Comparison of ENCODE assay signal across 9 cellular contexts in the genomic region with DNA sequence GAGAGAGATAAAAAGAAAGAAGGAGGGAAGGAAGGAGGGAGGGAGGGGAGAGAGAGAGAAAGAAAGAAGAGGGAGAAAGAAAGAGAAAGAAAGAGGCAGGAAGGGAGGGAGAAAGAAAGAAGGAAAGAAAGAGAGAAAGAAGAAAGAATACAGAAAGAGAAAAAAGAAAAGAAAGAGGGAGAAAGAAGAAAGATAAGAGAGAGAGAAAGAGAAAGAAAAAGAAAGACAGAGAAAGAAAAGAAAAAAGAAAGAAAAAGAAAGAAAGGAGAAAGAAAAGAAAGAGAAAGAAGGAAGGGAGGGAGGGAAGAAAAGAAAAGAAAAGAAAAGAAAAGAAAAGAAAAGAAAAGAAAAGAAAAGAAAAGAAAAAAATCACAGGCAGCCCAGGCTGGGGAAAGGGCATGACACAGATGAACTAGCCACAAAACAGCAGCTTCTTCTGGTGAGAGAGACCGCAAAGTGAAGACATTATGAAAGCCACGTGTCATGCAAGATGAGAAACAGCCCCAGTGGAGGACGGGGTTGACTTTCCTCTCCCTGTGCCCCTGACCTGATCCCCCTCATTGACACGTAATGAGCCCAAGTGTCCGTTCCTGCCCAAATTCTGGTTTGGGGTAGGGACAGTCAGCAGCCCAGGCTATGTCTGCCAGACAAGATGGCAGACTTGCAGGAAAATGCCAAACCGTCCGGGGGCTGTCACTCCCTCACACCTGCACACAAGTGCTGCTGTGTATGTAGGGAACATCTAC.
DNase-seq lines count a peak whose midpoint lies in the region; ATAC-seq and TF ChIP-seq lines count a peak whose summit lies in the region.
"Had no signal": no experiment of that assay in that cellular context is flagged by ENCODE, and none has a peak within 500 bp of the region (broad histone marks: within the 10 kb centered on the region; RNA-seq: fewer than 3 reads in every experiment).

No MANE protein-coding gene starts in this region.

- H3K36me3 ChIP-seq in DOHH2 (ENCODE audit: control insufficient read depth, low read length) (no peaks in the 10 kb centered on the region), MM.1S (replicated peaks; ENCODE audit: insufficient read depth, low read length) (no peaks in the 10 kb centered on the region), MG63 (no peaks in the 10 kb centered on the region)
- H3K36me3 ChIP-seq: pancreas had no signal

- H3K79me2 ChIP-seq in DOHH2 (ENCODE audit: control insufficient read depth, low read length): no peaks in the 10 kb centered on the region
- peaks cover 26% of the 10 kb centered on the region for H3K79me2 ChIP-seq in MM.1S (ENCODE audit: low read length)

- ATAC-seq in activated CD8-positive, alpha-beta memory T cell treated with anti-CD3 and anti-CD28 coated beads, Interleukin-2, amount 10 ng/mL, durations not matched to agents 7 days and 5 days: peak; percentile 64
- peak; percentile 80 to 88 for ATAC-seq in natural killer cell treated with Interleukin-12 subunit alpha and Interleukin-12 subunit beta and Interleukin-15 and Interleukin-18, amount 100 ng/mL, for 72 hours
- ATAC-seq in GM21723 (IDR thresholded peaks at IDR 0.05; ENCODE audit: unreplicated experiment) (no peak), HG02938 (IDR thresholded peaks at IDR 0.05; ENCODE audit: unreplicated experiment) (no peak), GM18858 (IDR thresholded peaks at IDR 0.05; ENCODE audit: unreplicated experiment) (no peak)
- ATAC-seq: pancreas had no signal

- H3K36me3 Mint-ChIP-seq in activated CD8-positive, alpha-beta memory T cell treated with anti-CD3 and anti-CD28 coated beads, Interleukin-2, amount 10 ng/mL, durations not matched to agents 7 days and 5 days: no peaks in the 10 kb centered on the region
- no peaks in the 10 kb centered on the region for H3K36me3 Mint-ChIP-seq in natural killer cell treated with Interleukin-12 subunit alpha and Interleukin-12 subunit beta and Interleukin-15 and Interleukin-18, amount 100 ng/mL, for 72 hours

- H3K9me3 ChIP-seq in DOHH2 (ENCODE audit: control insufficient read depth, insufficient read depth, low read length) (no peaks in the 10 kb centered on the region), MM.1S (replicated peaks; ENCODE audit: insufficient read depth, low read length) (no peaks in the 10 kb centered on the region), MG63 (no peaks in the 10 kb centered on the region)
- H3K9me3 ChIP-seq: pancreas had no signal

- peaks cover 45% of the 10 kb centered on the region for H3K27me3 Mint-ChIP-seq in activated CD8-positive, alpha-beta memory T cell treated with anti-CD3 and anti-CD28 coated beads, Interleukin-2, amount 10 ng/mL, durations not matched to agents 7 days and 5 days
- peaks cover 0 to 3% of the 10 kb centered on the region in 2 donors for H3K27me3 Mint-ChIP-seq in natural killer cell treated with Interleukin-12 subunit alpha and Interleukin-12 subunit beta and Interleukin-15 and Interleukin-18, amount 100 ng/mL, for 72 hours

- H3K27ac ChIP-seq in DOHH2 (ENCODE audit: low read depth, low read length): no peak overlapping the region
- H3K27ac ChIP-seq in MM.1S (ENCODE audit: low read length): peak overlapping the region; percentile 48; the same call in 1 of the 2 replicates

- H4K20me1 ChIP-seq in DOHH2 (ENCODE audit: control insufficient read depth, insufficient read depth, low read depth, low read length) (no peaks in the 10 kb centered on the region), MM.1S (ENCODE audit: insufficient read depth, low read length) (no peaks in the 10 kb centered on the region)

- H3K4me3 ChIP-seq in DOHH2 (ENCODE audit: low read length): no peak overlapping the region
- H3K4me3 ChIP-seq in MM.1S (ENCODE audit: low read length): peak overlapping the region; percentile 51
- H3K4me3 ChIP-seq in MG63: no peak overlapping the region
- H3K4me3 ChIP-seq: pancreas had no signal

- H3K9ac ChIP-seq in MM.1S (ENCODE audit: low read length): peak overlapping the region; percentile 46

- peak overlapping the region; percentile 58 for H2AFZ ChIP-seq in MM.1S (ENCODE audit: low read length)

- H3K4me2 ChIP-seq in DOHH2 (ENCODE audit: low read length) (peak overlapping the region; percentile 28), MM.1S (ENCODE audit: low read depth, low read length) (peak overlapping the region; percentile 90)

- CTCF ChIA-PET in activated CD8-positive, alpha-beta memory T cell treated with anti-CD3 and anti-CD28 coated beads, Interleukin-2, amount 10 ng/mL, durations not matched to agents 7 days and 5 days (lab: Charles Lee): no interaction called here

- H3K4me3 Mint-ChIP-seq in activated CD8-positive, alpha-beta memory T cell treated with anti-CD3 and anti-CD28 coated beads, Interleukin-2, amount 10 ng/mL, durations not matched to agents 7 days and 5 days: no peak overlapping the region
- H3K4me3 Mint-ChIP-seq in natural killer cell treated with Interleukin-12 subunit alpha and Interleukin-12 subunit beta and Interleukin-15 and Interleukin-18, amount 100 ng/mL, for 72 hours: peak overlapping the region; percentile 62

- no peaks in the 10 kb centered on the region for H3K9me3 Mint-ChIP-seq in activated CD8-positive, alpha-beta memory T cell treated with anti-CD3 and anti-CD28 coated beads, Interleukin-2, amount 10 ng/mL, durations not matched to agents 7 days and 5 days (ENCODE audit: low read depth)
- no peaks in the 10 kb centered on the region for H3K9me3 Mint-ChIP-seq in natural killer cell treated with Interleukin-12 subunit alpha and Interleukin-12 subunit beta and Interleukin-15 and Interleukin-18, amount 100 ng/mL, for 72 hours

- H3K4me1 ChIP-seq in DOHH2 (ENCODE audit: control insufficient read depth, low read length) (peaks cover 23% of the 10 kb centered on the region), MM.1S (ENCODE audit: low read length) (peaks cover 17% of the 10 kb centered on the region)

- H3K9me2 ChIP-seq in DOHH2 (replicated peaks; ENCODE audit: control insufficient read depth, low read length) (no peaks in the 10 kb centered on the region), MM.1S (replicated peaks; ENCODE audit: insufficient read depth, low read length) (no peaks in the 10 kb centered on the region)

- peak; percentile 86 for DNase-seq in MM.1S
- peak; percentile 76 for DNase-seq in activated CD8-positive, alpha-beta memory T cell treated with anti-CD3 and anti-CD28 coated beads, Interleukin-2, amount 10 ng/mL, durations not matched to agents 7 days and 5 days
- peak; percentile 81 for DNase-seq in natural killer cell treated with Interleukin-12 subunit alpha and Interleukin-12 subunit beta and Interleukin-15 and Interleukin-18, amount 100 ng/mL, for 72 hours (ENCODE audit: low spot score)
- no peak for DNase-seq in MG63

- H3K27me3 ChIP-seq in DOHH2 (ENCODE audit: control insufficient read depth, low read length) (peaks cover 15% of the 10 kb centered on the region), MM.1S (replicated peaks; ENCODE audit: insufficient read depth, low read length) (no peaks in the 10 kb centered on the region), MG63 (peaks cover 3% of the 10 kb centered on the region; the same call in 1 of the 2 replicates)
- H3K27me3 ChIP-seq: pancreas had no signal

- TF ChIP-seq CTCF in DOHH2 (IDR thresholded peaks at IDR 0.05; ENCODE audit: low read depth, low read length, poor library complexity, severe bottlenecking): no peak
- no peak for TF ChIP-seq CTCF in MM.1S (IDR thresholded peaks at IDR 0.05; ENCODE audit: low read length)

- no peak overlapping the region for H3K27ac Mint-ChIP-seq in activated CD8-positive, alpha-beta memory T cell treated with anti-CD3 and anti-CD28 coated beads, Interleukin-2, amount 10 ng/mL, durations not matched to agents 7 days and 5 days
- H3K27ac Mint-ChIP-seq in natural killer cell treated with Interleukin-12 subunit alpha and Interleukin-12 subunit beta and Interleukin-15 and Interleukin-18, amount 100 ng/mL, for 72 hours: peak overlapping the region in 1 of 2 donors; percentile 84

- H3F3A ChIP-seq in DOHH2 (ENCODE audit: control insufficient read depth, insufficient read depth) (peaks cover 11% of the 10 kb centered on the region), MM.1S (ENCODE audit: insufficient read depth, low read length) (peaks cover 24% of the 10 kb centered on the region)

- H3K4me1 Mint-ChIP-seq in activated CD8-positive, alpha-beta memory T cell treated with anti-CD3 and anti-CD28 coated beads, Interleukin-2, amount 10 ng/mL, durations not matched to agents 7 days and 5 days: peaks cover 21% of the 10 kb centered on the region
- H3K4me1 Mint-ChIP-seq in natural killer cell treated with Interleukin-12 subunit alpha and Interleukin-12 subunit beta and Interleukin-15 and Interleukin-18, amount 100 ng/mL, for 72 hours (ENCODE audit: low read depth in 2 of 2): peaks cover 25 to 27% of the 10 kb centered on the region in 2 donors

Comparison
In these comparisons a context has a peak if more than half of its experiments do, and no peak if none do; other contexts are left out.
1. ATAC-seq: peak in activated CD8-positive, alpha-beta memory T cell treated with anti-CD3 and anti-CD28 coated beads, Interleukin-2, amount 10 ng/mL, durations not matched to agents 7 days and 5 days (single experiment) and natural killer cell treated with Interleukin-12 subunit alpha and Interleukin-12 subunit beta and Interleukin-15 and Interleukin-18, amount 100 ng/mL, for 72 hours (2 of 2); none in GM21723 (single experiment), HG02938 (single experiment) and GM18858 (single experiment).